Comparison of ENCODE assay signal across 24 cellular contexts in genomic region chr3:99669879-99670555, GRCh38. TPM values are rescaled to one million over a fixed set of nuclear protein-coding genes. Genes with fewer than 3 reads are reported as not detected.
DNase-seq lines count a peak whose midpoint lies in the region; TF ChIP-seq lines count a peak whose summit lies in the region.
"Had no signal": no experiment of that assay in that cellular context is flagged by ENCODE, and none has a peak within 500 bp of the region (broad histone marks: within the 10 kb centered on the region; RNA-seq: fewer than 3 reads in every experiment).

No MANE protein-coding gene starts in this region.

- H3K27me3 Mint-ChIP-seq in osteocyte (ENCODE audit: unreplicated experiment): no peaks in the 10 kb centered on the region
- H3K27me3 Mint-ChIP-seq: brain had no signal

- H3K9me3 Mint-ChIP-seq in osteocyte (ENCODE audit: unreplicated experiment): no peaks in the 10 kb centered on the region
- H3K9me3 Mint-ChIP-seq: activated naive CD8-positive, alpha-beta T cell treated with anti-CD3 and anti-CD28 coated beads for 36 hours; activated T-helper 2 cell treated with anti-CD3 and anti-CD28 coated beads, Interferon-gamma antibody, Interleukin-2, Interleukin-4, amounts not matched to agents 10 μg/mL and 5 μg/mL and 100 μg/mL, durations not matched to agents 14 hours and 24 hours and 36 hours; mesothelial cell of epicardium; natural killer cell treated with Interleukin-12 subunit alpha and Interleukin-12 subunit beta and Interleukin-15 and Interleukin-18, amount 100 ng/mL, for 72 hours; stimulated activated memory B cell treated with anti-CD40 and anti-IgM and Interleukin-4, amounts not matched to agents 10 μg/mL and 1 μg/mL and 100 μg/mL, for 72 hours had no signal

- H3K4me1 Mint-ChIP-seq in osteocyte (ENCODE audit: unreplicated experiment): peaks cover 91% of the 10 kb centered on the region
- H3K4me1 Mint-ChIP-seq: activated naive CD8-positive, alpha-beta T cell treated with anti-CD3 and anti-CD28 coated beads for 36 hours; B cell; brain; stimulated activated memory B cell treated with anti-CD40 and anti-IgM and Interleukin-4, amounts not matched to agents 10 μg/mL and 1 μg/mL and 100 μg/mL, for 72 hours had no signal

- peaks cover 80% of the 10 kb centered on the region for H3K36me3 Mint-ChIP-seq in osteocyte (ENCODE audit: unreplicated experiment)
- H3K36me3 Mint-ChIP-seq: activated naive CD8-positive, alpha-beta T cell treated with anti-CD3 and anti-CD28 coated beads for 36 hours; brain; mesothelial cell of epicardium; natural killer cell treated with Interleukin-12 subunit alpha and Interleukin-12 subunit beta and Interleukin-15 and Interleukin-18, amount 100 ng/mL, for 72 hours; stimulated activated memory B cell treated with anti-CD40 and anti-IgM and Interleukin-4, amounts not matched to agents 10 μg/mL and 1 μg/mL and 100 μg/mL, for 72 hours had no signal

- DNase-seq in EH (ENCODE audit: low read depth): peak; percentile 59
- peak; percentile 24 for DNase-seq in RKO (ENCODE audit: low spot score)
- peak; percentile 65 for DNase-seq in dedifferentiated amniotic fluid mesenchymal stem cell (ENCODE audit: extremely low spot score)
- DNase-seq in osteocyte (ENCODE audit: extremely low spot score, unreplicated experiment): no peak
- no peak for DNase-seq in activated CD4-positive, alpha-beta T cell treated with anti-CD3 and anti-CD28 coated beads for 48 hours
- DNase-seq in NCI-H1092 treated with DMSO at 0.1 percent for 48 hours (lab: John Stamatoyannopoulos, UW): no peak
- no peak for DNase-seq in NCI-H1930 (lab: John Stamatoyannopoulos, UW)
- DNase-seq: activated CD8-positive, alpha-beta memory T cell treated with anti-CD3 and anti-CD28 coated beads, Interleukin-2, amount 50 U/mL, for 4 hours; activated naive CD8-positive, alpha-beta T cell treated with anti-CD3 and anti-CD28 coated beads for 36 hours; COR-L47; left colon; NCI-H2029; NCI-H226; OCI-M1; sigmoid colon; stimulated activated CD4-positive, alpha-beta T cell treated with anti-CD3 and anti-CD28 coated beads, Interleukin-1b, Interleukin-23, amount 100 ng/mL, for 48 hours; testis had no signal

- no peak for TF ChIP-seq CTCF in osteocyte (IDR thresholded peaks at IDR 0.05)

- H3K27ac Mint-ChIP-seq in osteocyte (ENCODE audit: unreplicated experiment): peak overlapping the region; percentile 74
- H3K27ac Mint-ChIP-seq: activated naive CD8-positive, alpha-beta T cell treated with anti-CD3 and anti-CD28 coated beads for 36 hours; activated T-helper 2 cell treated with anti-CD3 and anti-CD28 coated beads, Interferon-gamma antibody, Interleukin-2, Interleukin-4, amounts not matched to agents 10 μg/mL and 5 μg/mL and 100 μg/mL, durations not matched to agents 14 hours and 24 hours and 36 hours; B cell; brain; mesothelial cell of epicardium; natural killer cell treated with Interleukin-12 subunit alpha and Interleukin-12 subunit beta and Interleukin-15 and Interleukin-18, amount 100 ng/mL, for 72 hours; stimulated activated memory B cell treated with anti-CD40 and anti-IgM and Interleukin-4, amounts not matched to agents 10 μg/mL and 1 μg/mL and 100 μg/mL, for 72 hours had no signal

- peak overlapping the region; percentile 45 for H3K4me3 Mint-ChIP-seq in osteocyte (ENCODE audit: unreplicated experiment)
- H3K4me3 Mint-ChIP-seq: activated naive CD8-positive, alpha-beta T cell treated with anti-CD3 and anti-CD28 coated beads for 36 hours; B cell; brain; GM23338; mesothelial cell of epicardium; natural killer cell treated with Interleukin-12 subunit alpha and Interleukin-12 subunit beta and Interleukin-15 and Interleukin-18, amount 100 ng/mL, for 72 hours; stimulated activated memory B cell treated with anti-CD40 and anti-IgM and Interleukin-4, amounts not matched to agents 10 μg/mL and 1 μg/mL and 100 μg/mL, for 72 hours had no signal

RNA-seq across cellular contexts. Expression of gene COL8A1, which starts 31.6 kb away (rescaled TPM):
- 3,389 and 3,403 TPM in 2 replicates for total RNA-seq in osteocyte
- total RNA-seq: activated naive CD8-positive, alpha-beta T cell treated with anti-CD3 and anti-CD28 coated beads for 36 hours; activated T-helper 2 cell treated with anti-CD3 and anti-CD28 coated beads, Interferon-gamma antibody, Interleukin-2, Interleukin-4, amounts not matched to agents 10 μg/mL and 5 μg/mL and 100 μg/mL, durations not matched to agents 14 hours and 24 hours and 36 hours had no signal

Comparison
In these comparisons a context has a peak if more than half of its experiments do, and no peak if none do; other contexts are left out.
1. DNase-seq: peak in EH (single experiment), RKO (single experiment) and dedifferentiated amniotic fluid mesenchymal stem cell (single experiment); none in osteocyte (single experiment), activated CD4-positive, alpha-beta T cell treated with anti-CD3 and anti-CD28 coated beads for 48 hours (single experiment), NCI-H1092 treated with DMSO at 0.1 percent for 48 hours (single experiment) and NCI-H1930 (0 of 2).